ENCODE assay signal across 28 cellular contexts in genomic region chr6:138909511-138909910, GRCh38.
"Had no signal": no experiment of that assay in that cellular context is flagged by ENCODE, and none has a peak within 500 bp of the region (broad histone marks: within the 10 kb centered on the region; RNA-seq: fewer than 3 reads in every experiment).

No MANE protein-coding gene starts in this region.

- H3K9me3 Mint-ChIP-seq: activated CD4-positive, alpha-beta T cell treated with anti-CD3 and anti-CD28 coated beads, Interleukin-2, amount 10 ng/mL, durations not matched to agents 7 days and 5 days; activated naive CD4-positive, alpha-beta T cell treated with anti-CD3 and anti-CD28 coated beads for 36 hours; activated naive CD8-positive, alpha-beta T cell treated with anti-CD3 and anti-CD28 coated beads, Interleukin-2, amount 10 ng/mL, durations not matched to agents 7 days and 5 days; activated T-helper 1 cell treated with anti-CD3 and anti-CD28 coated beads, Interleukin-12 subunit alpha, Interleukin-12 subunit beta, Interleukin-2, Interleukin-4 antibody, amounts not matched to agents 30 ng/mL and 10 ng/mL and 1 ng/mL, durations not matched to agents 14 hours and 24 hours and 36 hours; nephron; stimulated activated naive CD8-positive, alpha-beta T cell treated with anti-CD3 and anti-CD28 coated beads, Interleukin-15, amount 100 ng/mL, for 72 hours; type B pancreatic cell; WTC11 had no signal

- H3K27ac Mint-ChIP-seq: activated CD4-positive, alpha-beta T cell treated with anti-CD3 and anti-CD28 coated beads, Interleukin-2, amount 10 ng/mL, durations not matched to agents 7 days and 5 days; activated CD8-positive, alpha-beta T cell treated with anti-CD3 and anti-CD28 coated beads, Interleukin-2, amount 10 ng/mL, durations not matched to agents 7 days and 5 days; activated naive CD4-positive, alpha-beta T cell treated with anti-CD3 and anti-CD28 coated beads for 36 hours; activated naive CD8-positive, alpha-beta T cell treated with anti-CD3 and anti-CD28 coated beads, Interleukin-2, amount 10 ng/mL, durations not matched to agents 7 days and 5 days; activated T-helper 1 cell treated with anti-CD3 and anti-CD28 coated beads, Interleukin-12 subunit alpha, Interleukin-12 subunit beta, Interleukin-2, Interleukin-4 antibody, amounts not matched to agents 30 ng/mL and 10 ng/mL and 1 ng/mL, durations not matched to agents 14 hours and 24 hours and 36 hours; nephron; stimulated activated naive CD8-positive, alpha-beta T cell treated with anti-CD3 and anti-CD28 coated beads, Interleukin-15, amount 100 ng/mL, for 72 hours; T-helper 17 cell; type B pancreatic cell; WTC11 had no signal

- H3K4me3 Mint-ChIP-seq: activated CD4-positive, alpha-beta T cell treated with anti-CD3 and anti-CD28 coated beads, Interleukin-2, amount 10 ng/mL, durations not matched to agents 7 days and 5 days; activated CD8-positive, alpha-beta T cell treated with anti-CD3 and anti-CD28 coated beads, Interleukin-2, amount 10 ng/mL, durations not matched to agents 7 days and 5 days; activated naive CD4-positive, alpha-beta T cell treated with anti-CD3 and anti-CD28 coated beads for 36 hours; activated naive CD8-positive, alpha-beta T cell treated with anti-CD3 and anti-CD28 coated beads, Interleukin-2, amount 10 ng/mL, durations not matched to agents 7 days and 5 days; activated T-helper 1 cell treated with anti-CD3 and anti-CD28 coated beads, Interleukin-12 subunit alpha, Interleukin-12 subunit beta, Interleukin-2, Interleukin-4 antibody, amounts not matched to agents 30 ng/mL and 10 ng/mL and 1 ng/mL, durations not matched to agents 14 hours and 24 hours and 36 hours; nephron; stimulated activated naive CD8-positive, alpha-beta T cell treated with anti-CD3 and anti-CD28 coated beads, Interleukin-15, amount 100 ng/mL, for 72 hours; T-helper 17 cell; type B pancreatic cell; WTC11 had no signal

- H3K4me3 ChIP-seq: esophagus muscularis mucosa, left lung, mucosa of descending colon, skin epidermis, uterus had no signal

- H3K27me3 ChIP-seq: esophagus muscularis mucosa, foreskin keratinocyte, left lung, neutrophil, uterus had no signal

- H3K27me3 Mint-ChIP-seq: activated CD4-positive, alpha-beta T cell treated with anti-CD3 and anti-CD28 coated beads, Interleukin-2, amount 10 ng/mL, durations not matched to agents 7 days and 5 days; activated naive CD8-positive, alpha-beta T cell treated with anti-CD3 and anti-CD28 coated beads, Interleukin-2, amount 10 ng/mL, durations not matched to agents 7 days and 5 days; stimulated activated naive CD8-positive, alpha-beta T cell treated with anti-CD3 and anti-CD28 coated beads, Interleukin-15, amount 100 ng/mL, for 72 hours; T-helper 17 cell; type B pancreatic cell had no signal

- ATAC-seq: activated CD8-positive, alpha-beta T cell treated with anti-CD3 and anti-CD28 coated beads, Interleukin-2, amount 10 ng/mL, durations not matched to agents 7 days and 5 days; foreskin keratinocyte; left lung; mucosa of descending colon; sciatic nerve; stimulated activated naive CD8-positive, alpha-beta T cell treated with anti-CD3 and anti-CD28 coated beads, Interleukin-15, amount 100 ng/mL, for 72 hours; T-helper 17 cell; WTC11 had no signal

- H3K36me3 ChIP-seq: uterus had no signal

- H3K4me1 Mint-ChIP-seq: activated CD4-positive, alpha-beta T cell treated with anti-CD3 and anti-CD28 coated beads, Interleukin-2, amount 10 ng/mL, durations not matched to agents 7 days and 5 days; activated naive CD8-positive, alpha-beta T cell treated with anti-CD3 and anti-CD28 coated beads, Interleukin-2, amount 10 ng/mL, durations not matched to agents 7 days and 5 days; nephron; stimulated activated naive CD8-positive, alpha-beta T cell treated with anti-CD3 and anti-CD28 coated beads, Interleukin-15, amount 100 ng/mL, for 72 hours; WTC11 had no signal

- DNase-seq: activated CD4-positive, alpha-beta T cell treated with anti-CD3 and anti-CD28 coated beads for 1 hour; activated CD4-positive, alpha-beta T cell treated with anti-CD3 and anti-CD28 coated beads, Interleukin-2, amount 10 ng/mL, durations not matched to agents 7 days and 5 days; activated CD8-positive, alpha-beta T cell treated with anti-CD3 and anti-CD28 coated beads, Interleukin-2, amount 10 ng/mL, durations not matched to agents 7 days and 5 days; activated effector memory CD4-positive, alpha-beta T cell treated with anti-CD3 and anti-CD28 coated beads, Interleukin-2, amount 50 U/mL, for 16 hours; activated naive CD4-positive, alpha-beta T cell treated with anti-CD3 and anti-CD28 coated beads for 36 hours; activated naive CD8-positive, alpha-beta T cell treated with anti-CD3 and anti-CD28 coated beads, Interleukin-2, amount 10 ng/mL, durations not matched to agents 7 days and 5 days; activated T-cell treated with anti-CD3 and anti-CD28 coated beads for 4 hours; caudate nucleus; cortex of kidney; foreskin keratinocyte; kidney glomerular epithelial cell; left lung; mucosa of descending colon; stimulated activated CD4-positive, alpha-beta T cell treated with anti-CD3 and anti-CD28 coated beads, Interleukin-12 subunit alpha, Interleukin-12 subunit beta, amount 100 ng/mL, for 4 hours; stimulated activated CD4-positive, alpha-beta T cell treated with anti-CD3 and anti-CD28 coated beads, Interleukin-4, amount 100 ng/mL, for 1 hour; stimulated activated naive CD8-positive, alpha-beta T cell treated with anti-CD3 and anti-CD28 coated beads, Interleukin-15, amount 100 ng/mL, for 72 hours; substantia nigra; T-helper 17 cell; T1000; uterus had no signal

- H3K9me3 ChIP-seq: esophagus muscularis mucosa, left lung, mucosa of descending colon, neutrophil, uterus had no signal

- H3K4me1 ChIP-seq: esophagus muscularis mucosa, left lung, uterus had no signal

- H3K27ac ChIP-seq: esophagus muscularis mucosa, foreskin keratinocyte, left lung, neutrophil, skin epidermis, uterus had no signal
